1 cellular context compared by ENCODE assay signal in genomic region chr12:1733712-1734111, GRCh38.
TF ChIP-seq lines count a peak whose summit lies in the region.

No MANE protein-coding gene starts in this region.

TF ChIP-seq in HEK293, 187 proteins besides CTCF, POLR2A, EP300 and RAD21 (continued from another document):
- peak; percentile 69; the same call in 1 of the 2 replicates for TF ChIP-seq ZNF280D (tag by site-specific recombination; IDR thresholded peaks at IDR 0.05)
